In the genomic region with DNA sequence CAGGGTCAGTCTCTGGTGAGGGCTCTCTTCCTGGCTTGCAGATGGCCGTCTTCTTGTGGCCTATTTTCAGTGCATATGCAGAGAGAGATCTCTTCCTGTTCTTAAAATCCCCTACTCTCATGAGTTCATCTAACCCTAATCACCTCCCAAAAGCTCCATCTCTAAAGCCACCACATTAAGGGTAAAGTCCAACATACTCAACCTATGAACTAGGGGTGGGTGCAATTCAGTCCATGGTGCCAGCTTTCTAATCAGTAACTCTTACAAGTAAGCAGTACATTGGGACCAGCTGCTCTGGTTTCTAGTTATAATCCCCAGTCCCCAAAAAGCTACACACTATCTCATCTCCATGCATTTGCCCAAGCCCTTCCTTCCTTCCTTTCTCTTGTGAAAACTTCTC, we compare ENCODE assay signal across 32 cellular contexts.
"Had no signal": no experiment of that assay in that cellular context is flagged by ENCODE, and none has a peak within 500 bp of the region (broad histone marks: within the 10 kb centered on the region; RNA-seq: fewer than 3 reads in every experiment).

No MANE protein-coding gene starts in this region.

- FAIRE-seq: bronchial epithelial cell, TTC549 had no signal

- H3K9me3 ChIP-seq: ascending aorta had no signal

- H3K27ac ChIP-seq: ascending aorta, cardiac muscle cell, VCaP had no signal

- H3K4me3 ChIP-seq: ascending aorta, cardiac muscle cell had no signal

- DNase-seq: activated B cell treated with CpG ODN at 0.5 μM for 24 hours; activated CD4-positive, alpha-beta memory T cell treated with anti-CD3 and anti-CD28 coated beads for 36 hours; activated CD4-positive, alpha-beta T cell treated with anti-CD3 and anti-CD28 coated beads for 4 hours; activated CD4-positive, alpha-beta T cell treated with anti-CD3 and anti-CD28 coated beads, Interleukin-2, amount 10 ng/mL, durations not matched to agents 24 days and 14 days; activated CD4-positive, alpha-beta T cell treated with anti-CD3 and anti-CD28 coated beads, Interleukin-2, amount 50 U/mL, for 1 hour; activated CD4-positive, alpha-beta T cell treated with anti-CD3 and anti-CD28 coated beads, Interleukin-2, amount 50 U/mL, for 4 hours; activated CD4-positive, CD25-positive, alpha-beta regulatory T cell treated with anti-CD3 and anti-CD28 coated beads, Interleukin-2, amount 50 U/mL, for 72 hours; activated CD8-positive, alpha-beta memory T cell treated with anti-CD3 and anti-CD28 coated beads, Interleukin-2, amount 50 U/mL, for 4 hours; activated CD8-positive, alpha-beta T cell treated with anti-CD3 and anti-CD28 coated beads for 36 hours; activated effector memory CD4-positive, alpha-beta T cell treated with anti-CD3 and anti-CD28 coated beads, Interleukin-2, amount 50 U/mL, for 16 hours; activated gamma-delta T cell treated with Interleukin-2 at 50 U/mL for 16 hours; activated naive CD4-positive, alpha-beta T cell; activated naive CD4-positive, alpha-beta T cell treated with anti-CD3 and anti-CD28 coated beads for 36 hours; activated naive CD4-positive, alpha-beta T cell treated with anti-CD3 and anti-CD28 coated beads, Interleukin-2, amount 50 U/mL, for 16 hours; activated naive CD8-positive, alpha-beta T cell treated with anti-CD3 and anti-CD28 coated beads, Interleukin-2, amount 10 ng/mL, durations not matched to agents 7 days and 5 days; activated naive CD8-positive, alpha-beta T cell treated with anti-CD3 and anti-CD28 coated beads, Interleukin-2, amount 50 U/mL, for 24 hours; activated T-cell treated with anti-CD3 and anti-CD28 coated beads for 4 hours; activated T-cell treated with anti-CD3 and anti-CD28 coated beads, Interleukin-2, amount 50 U/mL, for 1 hour; activated T-cell treated with anti-CD3 and anti-CD28 coated beads, Interleukin-2, amount 50 U/mL, for 4 hours; activated T-cell treated with anti-CD3 and anti-CD28 coated beads, Interleukin-2, amount 50 U/mL, for 72 hours; amygdala; anterior cingulate cortex; caudate nucleus; cerebellar nuclear complex; T-helper 1 cell; T-helper 2 cell; T-helper 9 cell had no signal

- H3K36me3 ChIP-seq: ascending aorta, cardiac muscle cell had no signal
